In genomic region chr3:191518861-191519260, GRCh38 we compare ENCODE assay signal across 34 cellular contexts. TPM values are rescaled to one million over a fixed set of nuclear protein-coding genes. Genes with fewer than 3 reads are reported as not detected.
"Had no signal": no experiment of that assay in that cellular context is flagged by ENCODE, and none has a peak within 500 bp of the region (broad histone marks: within the 10 kb centered on the region; RNA-seq: fewer than 3 reads in every experiment).

No MANE protein-coding gene starts in this region.

- H3K27me3 ChIP-seq: colonic mucosa, esophagus squamous epithelium, gastrocnemius medialis, left lung had no signal

- FAIRE-seq: endometrium, islet of Langerhans, keratinocyte had no signal

- DNase-seq: colonic mucosa; cortex of kidney; effector CD8-positive, alpha-beta T cell; effector memory CD8-positive, alpha-beta T cell; endodermal cell; erythroblast; esophagus squamous epithelium; foreskin fibroblast; foreskin melanocyte; gastrocnemius medialis; glutamatergic neuron; head of caudate nucleus; heart right ventricle; hippocampal formation; left cardiac atrium; left lung; left ventricle myocardium superior; lower lobe of right lung; mesenchymal stem cell; mucosa of descending colon; naive B cell had no signal

- H3K4me1 ChIP-seq: colonic mucosa, esophagus squamous epithelium, gastrocnemius medialis, heart right ventricle, left lung, lower lobe of right lung had no signal

- H3K27ac ChIP-seq: colonic mucosa, epithelial cell of prostate, esophagus squamous epithelium, gastrocnemius medialis, heart right ventricle, left lung, lower lobe of right lung had no signal

- H3K36me3 ChIP-seq: colonic mucosa, esophagus squamous epithelium, gastrocnemius medialis, heart right ventricle, left lung, lower lobe of right lung had no signal

- ATAC-seq: effector memory CD8-positive, alpha-beta T cell; esophagus mucosa; gastrocnemius medialis; heart right ventricle; left cardiac atrium; left lung; left ventricle myocardium superior; lower lobe of right lung; mucosa of descending colon had no signal

- H3K9me3 ChIP-seq: colonic mucosa, esophagus squamous epithelium, gastrocnemius medialis, heart right ventricle, left lung, lower lobe of right lung, mucosa of descending colon had no signal

- H3K4me3 ChIP-seq: colonic mucosa, esophagus squamous epithelium, gastrocnemius medialis, heart right ventricle, left lung, lower lobe of right lung, mucosa of descending colon had no signal

RNA-seq across cellular contexts. Expression of gene PYDC2, which starts 57.9 kb away (rescaled TPM):
- total RNA-seq: colonic mucosa, dermis microvascular lymphatic vessel endothelial cell, endodermal cell, esophagus mucosa, esophagus squamous epithelium, gastrocnemius medialis, glomerular endothelial cell, heart right ventricle, kidney epithelial cell, left cardiac atrium, left lung, left ventricle myocardium superior, lower leg skin, lower lobe of right lung, lung microvascular endothelial cell, mesenteric fat pad, mesothelial cell of epicardium, mucosa of descending colon, myocyte had no signal
- polyA plus RNA-seq: heart right ventricle, keratinocyte had no signal
